26 cellular contexts compared by ENCODE assay signal in genomic region chr2:165941827-165942226, GRCh38. TPM values are rescaled to one million over a fixed set of nuclear protein-coding genes. Genes with fewer than 3 reads are reported as not detected.
DNase-seq lines count a peak whose midpoint lies in the region; ATAC-seq, FAIRE-seq and TF ChIP-seq lines count a peak whose summit lies in the region.
"Had no signal": no experiment of that assay in that cellular context is flagged by ENCODE, and none has a peak within 500 bp of the region (broad histone marks: within the 10 kb centered on the region; RNA-seq: fewer than 3 reads in every experiment).

No MANE protein-coding gene starts in this region.

- H3K9me3 Mint-ChIP-seq in activated naive CD8-positive, alpha-beta T cell (ENCODE audit: low read depth): no peaks in the 10 kb centered on the region
- H3K9me3 Mint-ChIP-seq in activated naive CD8-positive, alpha-beta T cell treated with anti-CD3 and anti-CD28 coated beads, Interleukin-2, amount 50 U/mL, for 24 hours: no peaks in the 10 kb centered on the region
- no peaks in the 10 kb centered on the region for H3K9me3 Mint-ChIP-seq in activated T-helper 1 cell treated with anti-CD3 and anti-CD28 coated beads, Interleukin-12 subunit alpha, Interleukin-12 subunit beta, Interleukin-2, Interleukin-4 antibody, amounts not matched to agents 30 ng/mL and 10 ng/mL and 1 ng/mL, durations not matched to agents 14 hours and 24 hours and 36 hours
- H3K9me3 Mint-ChIP-seq: CD14-positive monocyte; CD4-positive, alpha-beta memory T cell; CD4-positive, CD25-positive, alpha-beta regulatory T cell; CD8-positive, alpha-beta memory T cell had no signal

- H3K4me2 ChIP-seq in A549 (no peak overlapping the region), IMR-90 (ENCODE audit: low read depth, low read length) (no peak overlapping the region)
- H3K4me2 ChIP-seq: BLaER1 had no signal

- H3K27ac ChIP-seq in A549: no peak overlapping the region
- no peak overlapping the region for H3K27ac ChIP-seq in IMR-90 (ENCODE audit: insufficient read depth, low read length)
- H3K27ac ChIP-seq in pancreas: no peak overlapping the region
- H3K27ac ChIP-seq: 22Rv1, BLaER1 had no signal

- 94% methylated on average over 1 of the region's 1 CpG for WGBS in A549 (ENCODE audit: missing lambda C conversion rate)
- no CpG with 5 or more reads among the region's 1 CpG for WGBS in IMR-90 (ENCODE audit: extremely low coverage in 2 of 2, insufficient read length in 1 of 2), 2 experiments
- WGBS in pancreas, 2 donors: 91 to 93% methylated on average over 1 of the region's 1 CpG

- peak overlapping the region; percentile 18 for H3K27ac Mint-ChIP-seq in activated naive CD8-positive, alpha-beta T cell
- no peak overlapping the region for H3K27ac Mint-ChIP-seq in activated naive CD8-positive, alpha-beta T cell treated with anti-CD3 and anti-CD28 coated beads, Interleukin-2, amount 50 U/mL, for 24 hours
- H3K27ac Mint-ChIP-seq in activated T-helper 1 cell treated with anti-CD3 and anti-CD28 coated beads, Interleukin-12 subunit alpha, Interleukin-12 subunit beta, Interleukin-2, Interleukin-4 antibody, amounts not matched to agents 30 ng/mL and 10 ng/mL and 1 ng/mL, durations not matched to agents 14 hours and 24 hours and 36 hours: no peak overlapping the region

- CTCF ChIA-PET in A549 (lab: Yijun Ruan, JAX): no interaction called here
- CTCF ChIA-PET in IMR-90 (lab: Yijun Ruan, JAX): no interaction called here

- TF ChIP-seq CTCF in A549 (IDR thresholded peaks at IDR 0.05) (no peak), IMR-90 (conservative IDR thresholded peaks at IDR 0.05; ENCODE audit: low read depth, low read length) (no peak), pancreas (IDR thresholded peaks at IDR 0.05) (no peak)

- dilution Hi-C loops in IMR-90 (cut with HindIII; ENCODE audit: low sequenced_read_pairs, unreplicated experiment): no loop called here

- peaks cover 0 to 2% of the 10 kb centered on the region in 2 experiments; a peak in 1 of 4 replicates for H3K79me1 ChIP-seq in IMR-90 (ENCODE audit: low read depth in 1 of 2, low read length in 2 of 2)

- H2AK5ac ChIP-seq in IMR-90 (ENCODE audit: low read depth, low read length): no peak overlapping the region

- BruUV-seq in IMR-90 (replicated peaks; lab: Mats Ljungman, UMichigan): no TSS peak

- H2AK9ac ChIP-seq in IMR-90 (replicated peaks; ENCODE audit: low read depth, low read length, poor library complexity): no peak overlapping the region

- H3K36me3 ChIP-seq in IMR-90 (ENCODE audit: control insufficient read depth, insufficient read depth, low read length): peaks cover 17% of the 10 kb centered on the region
- H3K36me3 ChIP-seq in pancreas: peaks cover 0 to 36% (median 21%) of the 10 kb centered on the region in 3 donors

- H3K14ac ChIP-seq in IMR-90 (replicated peaks; ENCODE audit: low read depth, low read length): no peak overlapping the region

- H3K4me1 ChIP-seq in A549 (no peaks in the 10 kb centered on the region), IMR-90 (ENCODE audit: control insufficient read depth, insufficient read depth, low read length) (no peaks in the 10 kb centered on the region), pancreas (no peaks in the 10 kb centered on the region)
- H3K4me1 ChIP-seq: BE2C, BLaER1 had no signal

- no peak overlapping the region for H2BK5ac ChIP-seq in IMR-90 (ENCODE audit: low read depth, low read length, poor library complexity, severe bottlenecking)

- DNase-seq in activated naive CD8-positive, alpha-beta T cell treated with anti-CD3 and anti-CD28 coated beads, Interleukin-2, amount 50 U/mL, for 24 hours: no peak
- no peak for DNase-seq in A549 (ENCODE audit: low read depth in 1 of 2, low spot score in 1 of 2)
- DNase-seq in IMR-90: no peak
- DNase-seq in pancreas: no peak
- no peak for DNase-seq in activated T-helper 1 cell treated with anti-CD3 and anti-CD28 coated beads, Interleukin-12 subunit alpha, Interleukin-12 subunit beta, Interleukin-2, Interleukin-4 antibody, amounts not matched to agents 30 ng/mL and 10 ng/mL and 1 ng/mL, durations not matched to agents 14 hours and 24 hours and 36 hours (ENCODE audit: low spot score)
- DNase-seq in pons (ENCODE audit: low spot score): no peak
- DNase-seq: ACHN; BE2C; C1 segment of cervical spinal cord; CD4-positive, alpha-beta memory T cell; CD4-positive, CD25-positive, alpha-beta regulatory T cell; CD8-positive, alpha-beta memory T cell; COR-L47; DMS 273 treated with DMSO at 0.1 percent for 48 hours; DMS153; DMS53; DMS79; DND-41; EL; GF-D8 had no signal

- H3K9me3 ChIP-seq in A549 (no peaks in the 10 kb centered on the region), IMR-90 (ENCODE audit: control insufficient read depth, insufficient read depth, low read length) (no peaks in the 10 kb centered on the region), pancreas (no peaks in the 10 kb centered on the region)
- H3K9me3 ChIP-seq: BE2C, BLaER1 had no signal

- intact Hi-C loops in IMR-90 (cut with micrococcal nuclease): no loop called here
- intact Hi-C loops in pancreas (cut with DNase I): no loop called here
- intact Hi-C loops in activated T-helper 1 cell treated with anti-CD3 and anti-CD28 coated beads, Interleukin-12 subunit alpha, Interleukin-12 subunit beta, Interleukin-2, Interleukin-4 antibody, amounts not matched to agents 30 ng/mL and 10 ng/mL and 1 ng/mL, durations not matched to agents 14 hours and 24 hours and 36 hours (cut with micrococcal nuclease): no loop called here

- no peaks in the 10 kb centered on the region for H3K27me3 ChIP-seq in IMR-90 (ENCODE audit: control insufficient read depth, insufficient read depth, low read length)
- H3K27me3 ChIP-seq in pancreas: no peaks in the 10 kb centered on the region
- H3K27me3 ChIP-seq: BE2C, BLaER1 had no signal

- POLR2A ChIA-PET in A549 (lab: Yijun Ruan, JAX): no interaction called here
- POLR2A ChIA-PET in IMR-90 (lab: Charles Lee; ENCODE audit: unreplicated experiment): no interaction called here

- H2BK120ac ChIP-seq in IMR-90 (ENCODE audit: low read depth, low read length): no peak overlapping the region

- H3K23ac ChIP-seq in IMR-90 (ENCODE audit: low read depth, low read length): no peak overlapping the region

- H2BK20ac ChIP-seq in IMR-90 (ENCODE audit: low read depth, low read length): no peak overlapping the region

- no peaks in the 10 kb centered on the region for H3K9me1 ChIP-seq in IMR-90 (ENCODE audit: insufficient read depth, low read length)

- H3K27me3 Mint-ChIP-seq in activated naive CD8-positive, alpha-beta T cell: no peaks in the 10 kb centered on the region
- no peaks in the 10 kb centered on the region for H3K27me3 Mint-ChIP-seq in activated naive CD8-positive, alpha-beta T cell treated with anti-CD3 and anti-CD28 coated beads, Interleukin-2, amount 50 U/mL, for 24 hours
- no peaks in the 10 kb centered on the region for H3K27me3 Mint-ChIP-seq in activated T-helper 1 cell treated with anti-CD3 and anti-CD28 coated beads, Interleukin-12 subunit alpha, Interleukin-12 subunit beta, Interleukin-2, Interleukin-4 antibody, amounts not matched to agents 30 ng/mL and 10 ng/mL and 1 ng/mL, durations not matched to agents 14 hours and 24 hours and 36 hours (ENCODE audit: insufficient read depth)
- H3K27me3 Mint-ChIP-seq: CD4-positive, alpha-beta memory T cell; CD4-positive, CD25-positive, alpha-beta regulatory T cell; CD8-positive, alpha-beta memory T cell had no signal

- H3K18ac ChIP-seq in IMR-90 (ENCODE audit: low read depth, low read length): no peak overlapping the region

- no peak overlapping the region for H4K5ac ChIP-seq in IMR-90 (ENCODE audit: low read depth, low read length)

- H4K20me1 ChIP-seq in IMR-90 (ENCODE audit: insufficient read depth, low read length): no peaks in the 10 kb centered on the region
- H4K20me1 ChIP-seq: BLaER1 had no signal

- H3K4ac ChIP-seq in IMR-90 (ENCODE audit: low read depth, low read length): no peak overlapping the region

- ATAC-seq in activated naive CD8-positive, alpha-beta T cell treated with anti-CD3 and anti-CD28 coated beads, Interleukin-2, amount 50 U/mL, for 24 hours: no peak
- ATAC-seq in A549 (no peak), IMR-90 (ENCODE audit: low read depth) (no peak), pancreas (no peak)

- TF ChIP-seq POLR2A in A549 (IDR thresholded peaks at IDR 0.05; ENCODE audit: low read length) (no peak), IMR-90 (IDR thresholded peaks at IDR 0.05; ENCODE audit: low read depth, low read length) (no peak)

- no peak for FAIRE-seq in A549 (lab: Jason Lieb, UNC)
- peak; percentile 51 for FAIRE-seq in pancreas (lab: Jason Lieb, UNC)
- FAIRE-seq: GM12891, GM19239 had no signal

- no peak overlapping the region for H3K4me3 Mint-ChIP-seq in activated naive CD8-positive, alpha-beta T cell
- H3K4me3 Mint-ChIP-seq in activated naive CD8-positive, alpha-beta T cell treated with anti-CD3 and anti-CD28 coated beads, Interleukin-2, amount 50 U/mL, for 24 hours: no peak overlapping the region
- no peak overlapping the region for H3K4me3 Mint-ChIP-seq in activated T-helper 1 cell treated with anti-CD3 and anti-CD28 coated beads, Interleukin-12 subunit alpha, Interleukin-12 subunit beta, Interleukin-2, Interleukin-4 antibody, amounts not matched to agents 30 ng/mL and 10 ng/mL and 1 ng/mL, durations not matched to agents 14 hours and 24 hours and 36 hours
- H3K4me3 Mint-ChIP-seq: CD14-positive monocyte; CD4-positive, alpha-beta memory T cell; CD4-positive, CD25-positive, alpha-beta regulatory T cell; CD8-positive, alpha-beta memory T cell had no signal

- no peak overlapping the region for H4K8ac ChIP-seq in IMR-90 (ENCODE audit: low read depth in 2 of 2, low read length in 2 of 2)

- H2AFZ ChIP-seq in IMR-90 (replicated peaks; ENCODE audit: low read length, poor library complexity): no peak overlapping the region

- peaks cover 11% of the 10 kb centered on the region for H3K4me1 Mint-ChIP-seq in activated naive CD8-positive, alpha-beta T cell (ENCODE audit: low read depth)
- H3K4me1 Mint-ChIP-seq in activated naive CD8-positive, alpha-beta T cell treated with anti-CD3 and anti-CD28 coated beads, Interleukin-2, amount 50 U/mL, for 24 hours: no peaks in the 10 kb centered on the region
- H3K4me1 Mint-ChIP-seq in activated T-helper 1 cell treated with anti-CD3 and anti-CD28 coated beads, Interleukin-12 subunit alpha, Interleukin-12 subunit beta, Interleukin-2, Interleukin-4 antibody, amounts not matched to agents 30 ng/mL and 10 ng/mL and 1 ng/mL, durations not matched to agents 14 hours and 24 hours and 36 hours (ENCODE audit: low read depth): no peaks in the 10 kb centered on the region
- H3K4me1 Mint-ChIP-seq: CD14-positive monocyte had no signal

- H3K56ac ChIP-seq in IMR-90 (ENCODE audit: extremely low read depth, insufficient read depth, low read length): no peak overlapping the region

- H3K36me3 Mint-ChIP-seq in activated naive CD8-positive, alpha-beta T cell: peaks cover 26% of the 10 kb centered on the region
- peaks cover 37% of the 10 kb centered on the region for H3K36me3 Mint-ChIP-seq in activated naive CD8-positive, alpha-beta T cell treated with anti-CD3 and anti-CD28 coated beads, Interleukin-2, amount 50 U/mL, for 24 hours (ENCODE audit: low read depth)
- peaks cover 31% of the 10 kb centered on the region for H3K36me3 Mint-ChIP-seq in activated T-helper 1 cell treated with anti-CD3 and anti-CD28 coated beads, Interleukin-12 subunit alpha, Interleukin-12 subunit beta, Interleukin-2, Interleukin-4 antibody, amounts not matched to agents 30 ng/mL and 10 ng/mL and 1 ng/mL, durations not matched to agents 14 hours and 24 hours and 36 hours (ENCODE audit: low read depth)

- no peak overlapping the region for H4K91ac ChIP-seq in IMR-90 (ENCODE audit: insufficient read depth, low read depth, low read length)

- H2BK15ac ChIP-seq in IMR-90 (ENCODE audit: low read depth, low read length): no peak overlapping the region

- in situ Hi-C loops in IMR-90 (cut with MboI; ENCODE audit: low sequenced_read_pairs): no loop called here

- H3K9ac ChIP-seq in IMR-90 (ENCODE audit: low read depth, low read length): no peak overlapping the region
- H3K9ac ChIP-seq: BLaER1 had no signal

- H3K4me3 ChIP-seq in A549: no peak overlapping the region
- no peak overlapping the region for H3K4me3 ChIP-seq in IMR-90 (ENCODE audit: insufficient read depth, low read depth, low read length)
- no peak overlapping the region for H3K4me3 ChIP-seq in pancreas
- H3K4me3 ChIP-seq: BLaER1 had no signal

- no peak for TF ChIP-seq EP300 in A549 (IDR thresholded peaks at IDR 0.05)

- no peak for TF ChIP-seq RAD21 in A549 (conservative IDR thresholded peaks at IDR 0.05 in 1 of 2, IDR thresholded peaks at IDR 0.05 in 1 of 2)
- TF ChIP-seq RAD21 in IMR-90 (IDR thresholded peaks at IDR 0.05; ENCODE audit: low read length): no peak

RNA-seq across cellular contexts. Expression of gene TTC21B, which starts 11.7 kb away (rescaled TPM):
- polyA plus RNA-seq in A549 (2011; rRNA removed): 17.5 and 23.3 TPM in 2 replicates
- 5.4 and 5.9 TPM in 2 replicates for polyA plus RNA-seq in A549 (2012; cell fraction: cytosol; rRNA removed)
- polyA plus RNA-seq in A549 (2012; cell fraction: nucleus; rRNA removed): 4.9 and 6.3 TPM in 2 replicates
- 6.1 to 7.2 TPM (median 6.2 TPM) in 3 replicates for polyA plus RNA-seq in A549 (2017; fragmentation: RNase III; extraction: RNeasy Plus Mini Kit Qiagen cat#74134 plus additional on column Dnase treatment)
- polyA minus RNA-seq in A549 (2011; rRNA and poly(A)+ RNA removed): 15.8 and 18.6 TPM in 2 replicates
- total RNA-seq in IMR-90 (2012; rRNA removed): 17.2 and 23.1 TPM in 2 replicates
- 6.7 and 8.0 TPM in 2 replicates for polyA plus RNA-seq in IMR-90 (2012; rRNA removed)
- 1.2 and 1.4 TPM in 2 replicates for polyA plus RNA-seq in IMR-90 (2012; cell fraction: cytosol; rRNA removed)
- 3.6 and 21.4 TPM in 2 replicates for polyA plus RNA-seq in IMR-90 (2012; cell fraction: nucleus; rRNA removed; ENCODE audit: low replicate concordance)
- 10 to 100 TPM in 2 of 6 donors, 1 to 10 TPM in 4; 5.4 to 14.7 (median 9.2) TPM for total RNA-seq in pancreas
- 10 to 100 TPM in 1 of 2 donors, 1 to 10 TPM in 1; 5.6 to 12.8 TPM for polyA plus RNA-seq in pancreas
- 21.0 and 24.6 TPM in 2 replicates for total RNA-seq in activated T-helper 1 cell treated with anti-CD3 and anti-CD28 coated beads, Interleukin-12 subunit alpha, Interleukin-12 subunit beta, Interleukin-2, Interleukin-4 antibody, amounts not matched to agents 30 ng/mL and 10 ng/mL and 1 ng/mL, durations not matched to agents 14 hours and 24 hours and 36 hours
